Comparison of ENCODE assay signal across 14 cellular contexts in genomic region chr4:55351824-55352223, GRCh38. TPM values are rescaled to one million over a fixed set of nuclear protein-coding genes. Genes with fewer than 3 reads are reported as not detected.
DNase-seq lines count a peak whose midpoint lies in the region; ATAC-seq and TF ChIP-seq lines count a peak whose summit lies in the region.
"Had no signal": no experiment of that assay in that cellular context is flagged by ENCODE, and none has a peak within 500 bp of the region (broad histone marks: within the 10 kb centered on the region; RNA-seq: fewer than 3 reads in every experiment).

No MANE protein-coding gene starts in this region.

- H3K79me2 ChIP-seq in osteoblast (ENCODE audit: insufficient read depth, low read length), result peaks cover 4% of the 10 kb centered on the region

- H3K27ac ChIP-seq in upper lobe of right lung (no peak overlapping the region), osteoblast (ENCODE audit: low read depth, low read length) (no peak overlapping the region)
- H3K27ac ChIP-seq: A549, GM23248 had no signal

- intact Hi-C loops in upper lobe of right lung (cut with DNase I), result no loop called here

- H3K4me2 ChIP-seq in osteoblast (ENCODE audit: insufficient read depth, low read length), result no peak overlapping the region
- H3K4me2 ChIP-seq: A549 had no signal

- H3K27me3 ChIP-seq in upper lobe of right lung (no peaks in the 10 kb centered on the region), osteoblast (ENCODE audit: insufficient read depth, low read length) (no peaks in the 10 kb centered on the region)

- H3K4me3 ChIP-seq in upper lobe of right lung, result no peak overlapping the region
- no peak overlapping the region for H3K4me3 ChIP-seq in osteoblast (ENCODE audit: insufficient read depth, low read length)
- H3K4me3 ChIP-seq: A549, GM23248 had no signal

- no peak overlapping the region for H2AFZ ChIP-seq in osteoblast (ENCODE audit: low read length)
- H2AFZ ChIP-seq: GM23248 had no signal

- H3K9me3 ChIP-seq in upper lobe of right lung (no peaks in the 10 kb centered on the region), osteoblast (ENCODE audit: low read depth, low read length) (no peaks in the 10 kb centered on the region)
- H3K9me3 ChIP-seq: A549 had no signal

- peak; percentile 17 for DNase-seq in HCEC 1CT
- peak; percentile 66 for DNase-seq in amniotic epithelial cell (ENCODE audit: low read depth)
- peak; percentile 27 for DNase-seq in fibroblast of peridontal ligament (ENCODE audit: extremely low read depth)
- DNase-seq in upper lobe of right lung, result no peak
- DNase-seq in NCI-H748 (lab: John Stamatoyannopoulos, UW; ENCODE audit: unreplicated experiment), result no peak
- no peak for DNase-seq in osteoblast (ENCODE audit: insufficient read length, low spot score, missing footprints)
- DNase-seq: CD8-positive, alpha-beta T cell; COR-L47; DMS153; DMS79 treated with DMSO at 0.1 percent for 48 hours; GDM1; GM23248 had no signal

- H4K20me1 ChIP-seq in osteoblast (ENCODE audit: insufficient read depth, low read length), result no peaks in the 10 kb centered on the region

- no peaks in the 10 kb centered on the region for H3K36me3 ChIP-seq in upper lobe of right lung
- no peaks in the 10 kb centered on the region for H3K36me3 ChIP-seq in osteoblast (ENCODE audit: insufficient read depth, low read length)

- H3K4me1 ChIP-seq in upper lobe of right lung, result peaks cover 18% of the 10 kb centered on the region
- H3K4me1 ChIP-seq in osteoblast (ENCODE audit: insufficient read depth, low read length), result peaks cover 23% of the 10 kb centered on the region

- ATAC-seq in upper lobe of right lung (peak; percentile 49), GM19035 (IDR thresholded peaks at IDR 0.05; ENCODE audit: unreplicated experiment) (no peak)
- ATAC-seq: A549; CD8-positive, alpha-beta T cell had no signal

- TF ChIP-seq CTCF in upper lobe of right lung (IDR thresholded peaks at IDR 0.05) (no peak), osteoblast (IDR thresholded peaks at IDR 0.05; ENCODE audit: extremely low read depth, low read depth, low read length) (no peak)

RNA-seq across cellular contexts. Expression of gene SRD5A3, which starts 5.8 kb away (rescaled TPM):
- total RNA-seq in upper lobe of right lung, result 19.6 TPM
- total RNA-seq in osteoblast, result 10.6 and 13.0 TPM in 2 replicates

RNA-seq across cellular contexts. Expression of gene TMEM165, which starts 43.9 kb away (rescaled TPM):
- total RNA-seq in upper lobe of right lung, result 141 TPM
- 151 and 163 TPM in 2 replicates for total RNA-seq in osteoblast

Comparison
In these comparisons a context has a peak if more than half of its experiments do, and no peak if none do; other contexts are left out.
1. DNase-seq: peak in HCEC 1CT (single experiment), amniotic epithelial cell (single experiment) and fibroblast of peridontal ligament (single experiment); none in upper lobe of right lung (single experiment), NCI-H748 (single experiment) and osteoblast (single experiment).